ENCODE assay signal across 10 cellular contexts in genomic region chr17:47159315-47159714, GRCh38. TPM values are rescaled to one million over a fixed set of nuclear protein-coding genes. Genes with fewer than 3 reads are reported as not detected.
"Had no signal": no experiment of that assay in that cellular context is flagged by ENCODE, and none has a peak within 500 bp of the region (broad histone marks: within the 10 kb centered on the region; RNA-seq: fewer than 3 reads in every experiment).

No MANE protein-coding gene starts in this region.

- ATAC-seq: GM23338 had no signal

- H3K27ac Mint-ChIP-seq: GM23338, H9 had no signal

- H3K9me3 Mint-ChIP-seq: GM23338, H9 had no signal

- H3K27ac ChIP-seq: HL-60, KMS-11 had no signal

- H3K4me2 ChIP-seq: GM23338, KMS-11 had no signal

- H3K9ac ChIP-seq: KMS-11 had no signal

- DNase-seq: H9, HCEC 1CT, IMR-90, KBM-7 had no signal

- H3K4me3 ChIP-seq: GM23338 had no signal

- H2AFZ ChIP-seq: GM23338 had no signal

- H3K4me3 Mint-ChIP-seq: GM23338, H9 had no signal

- H3K4me1 Mint-ChIP-seq: GM23338, H9 had no signal

- FAIRE-seq: H1, H54 had no signal

RNA-seq across cellular contexts. Expression of gene MYL4, which starts 49.8 kb away (rescaled TPM):
- total RNA-seq: GM23338, H1, HT1080, IMR-90 had no signal
- polyA plus RNA-seq: IMR-90 had no signal
